In the genomic region with DNA sequence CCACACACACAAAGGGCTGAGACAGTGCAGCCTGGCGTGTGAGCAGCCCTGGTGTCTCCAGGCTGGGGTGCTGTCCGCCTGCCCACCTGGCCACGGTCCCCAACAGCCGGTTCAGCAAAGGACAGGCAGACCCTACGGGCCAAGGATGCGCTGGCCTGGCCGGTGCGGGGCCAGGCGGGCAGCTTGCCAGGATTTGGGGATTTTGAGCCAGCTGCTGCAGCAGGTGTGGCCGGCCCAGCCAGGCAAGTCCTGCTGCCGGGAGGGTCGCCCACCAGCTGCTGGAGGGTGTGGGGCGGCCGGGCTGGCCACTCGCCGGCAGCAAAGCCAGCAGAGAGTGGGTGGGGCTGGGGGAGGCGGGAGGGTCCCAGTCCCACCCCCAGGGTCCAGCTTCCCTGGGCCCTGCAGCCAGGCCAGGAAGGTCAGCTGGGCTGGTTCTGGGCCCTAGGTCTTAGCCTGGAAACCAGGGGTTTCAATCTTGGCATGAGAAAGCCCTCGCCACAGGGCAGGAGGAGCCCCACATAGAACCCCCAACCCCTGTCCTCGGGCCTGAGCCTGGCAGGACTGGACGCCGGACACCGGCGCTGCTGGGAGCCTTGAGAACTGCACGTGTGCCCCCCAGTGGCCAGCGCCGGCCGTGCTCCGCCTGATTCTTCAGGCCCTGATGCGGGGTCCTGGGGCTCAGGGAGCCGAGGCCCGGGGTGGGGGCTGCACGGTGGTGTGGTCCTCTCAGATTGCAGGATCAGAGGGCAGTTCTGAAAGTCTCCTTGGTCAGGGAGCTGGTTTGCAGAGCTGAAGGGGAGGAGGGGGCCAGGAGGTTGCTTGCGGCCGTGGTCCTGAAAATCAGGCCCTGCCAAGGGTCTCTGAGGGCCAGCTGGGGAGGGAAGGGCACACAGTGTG, we compare ENCODE assay signal across 8 cellular contexts. TPM values are rescaled to one million over a fixed set of nuclear protein-coding genes. Genes with fewer than 3 reads are reported as not detected.
DNase-seq lines count a peak whose midpoint lies in the region; ATAC-seq and TF ChIP-seq lines count a peak whose summit lies in the region.

No MANE protein-coding gene starts in this region.

- peaks cover 40% of the 10 kb centered on the region for H3K4me1 ChIP-seq in BLaER1

- TF ChIP-seq CTCF in WTC11 (IDR thresholded peaks at IDR 0.05) (peak; percentile 73), endothelial cell (IDR thresholded peaks at IDR 0.05; ENCODE audit: unreplicated experiment) (peak; percentile 65), type B pancreatic cell (conservative IDR thresholded peaks at IDR 0.05) (peak; percentile 90)

- no peak overlapping the region for H3K9ac ChIP-seq in BLaER1

- peaks cover 15% of the 10 kb centered on the region for H3K27me3 ChIP-seq in BLaER1

- H3K9me3 Mint-ChIP-seq in WTC11 (peaks cover 6% of the 10 kb centered on the region), endothelial cell (ENCODE audit: unreplicated experiment) (no peaks in the 10 kb centered on the region), type B pancreatic cell (peaks cover 5% of the 10 kb centered on the region)
- peaks cover 3% of the 10 kb centered on the region for H3K9me3 Mint-ChIP-seq in stimulated activated memory B cell treated with anti-CD40 and anti-IgM and Interleukin-4, amounts not matched to agents 10 μg/mL and 1 μg/mL and 100 μg/mL, for 72 hours

- H3K27me3 Mint-ChIP-seq in WTC11 (ENCODE audit: low read depth) (peaks cover 5% of the 10 kb centered on the region), endothelial cell (ENCODE audit: unreplicated experiment) (peaks cover 3% of the 10 kb centered on the region), type B pancreatic cell (no peaks in the 10 kb centered on the region)
- H3K27me3 Mint-ChIP-seq in stimulated activated memory B cell treated with anti-CD40 and anti-IgM and Interleukin-4, amounts not matched to agents 10 μg/mL and 1 μg/mL and 100 μg/mL, for 72 hours, result peaks cover 52% of the 10 kb centered on the region

- no peak overlapping the region for H3K27ac ChIP-seq in BLaER1

- peaks cover 31% of the 10 kb centered on the region for H3K9me3 ChIP-seq in BLaER1

- CTCF ChIA-PET in WTC11 (lab: Charles Lee), result interaction anchor here (0.6 to 5.2 kb wide), 18 partner anchors 16 to 949 kb away, joined by 3 to 97 read pairs (median 4); a partner anchor contains a TSS

- peaks cover 4% of the 10 kb centered on the region; the same call in 1 of the 2 replicates for H4K20me1 ChIP-seq in BLaER1

- no peak overlapping the region for H3K27ac Mint-ChIP-seq in WTC11
- no peak overlapping the region for H3K27ac Mint-ChIP-seq in endothelial cell (ENCODE audit: unreplicated experiment)
- H3K27ac Mint-ChIP-seq in type B pancreatic cell, result no peak overlapping the region
- no peak overlapping the region for H3K27ac Mint-ChIP-seq in stimulated activated memory B cell treated with anti-CD40 and anti-IgM and Interleukin-4, amounts not matched to agents 10 μg/mL and 1 μg/mL and 100 μg/mL, for 72 hours

- H3K4me3 Mint-ChIP-seq in WTC11 (no peak overlapping the region), endothelial cell (ENCODE audit: unreplicated experiment) (no peak overlapping the region), type B pancreatic cell (no peak overlapping the region)
- no peak overlapping the region for H3K4me3 Mint-ChIP-seq in stimulated activated memory B cell treated with anti-CD40 and anti-IgM and Interleukin-4, amounts not matched to agents 10 μg/mL and 1 μg/mL and 100 μg/mL, for 72 hours

- H3K4me1 Mint-ChIP-seq in WTC11, result no peaks in the 10 kb centered on the region
- no peaks in the 10 kb centered on the region for H3K4me1 Mint-ChIP-seq in endothelial cell (ENCODE audit: unreplicated experiment)
- no peaks in the 10 kb centered on the region for H3K4me1 Mint-ChIP-seq in type B pancreatic cell (ENCODE audit: unreplicated experiment)
- no peaks in the 10 kb centered on the region for H3K4me1 Mint-ChIP-seq in stimulated activated memory B cell treated with anti-CD40 and anti-IgM and Interleukin-4, amounts not matched to agents 10 μg/mL and 1 μg/mL and 100 μg/mL, for 72 hours

- peak; percentile 23 for DNase-seq in H4 (ENCODE audit: low spot score)
- peak; percentile 88 for DNase-seq in WTC11 (ENCODE audit: low spot score)
- peak; percentile 85 for DNase-seq in endothelial cell (ENCODE audit: low spot score)
- DNase-seq in middle frontal gyrus (ENCODE audit: extremely low spot score, low spot score), result peak; percentile 51
- no peak for DNase-seq in type B pancreatic cell (ENCODE audit: extremely low spot score, unreplicated experiment)

- POLR2A ChIA-PET in WTC11 (lab: Charles Lee), result no interaction called here

- no peaks in the 10 kb centered on the region for H3K36me3 ChIP-seq in BLaER1

- H3K4me3 ChIP-seq in BLaER1, result no peak overlapping the region

- H3K36me3 Mint-ChIP-seq in WTC11 (peaks cover 4% of the 10 kb centered on the region; the same call in 1 of the 2 replicates), endothelial cell (ENCODE audit: low read depth, unreplicated experiment) (peaks cover 4% of the 10 kb centered on the region), type B pancreatic cell (no peaks in the 10 kb centered on the region)
- no peaks in the 10 kb centered on the region for H3K36me3 Mint-ChIP-seq in stimulated activated memory B cell treated with anti-CD40 and anti-IgM and Interleukin-4, amounts not matched to agents 10 μg/mL and 1 μg/mL and 100 μg/mL, for 72 hours

- ATAC-seq in WTC11 (peak; percentile 87), HG03342 (IDR thresholded peaks at IDR 0.05; ENCODE audit: unreplicated experiment) (no peak)
- no peak for ATAC-seq in stimulated activated memory B cell treated with anti-CD40 and anti-IgM and Interleukin-4, amounts not matched to agents 10 μg/mL and 1 μg/mL and 100 μg/mL, for 72 hours

- peak overlapping the region; percentile 72 for H3K4me2 ChIP-seq in BLaER1

TF ChIP-seq in WTC11, 78 proteins besides CTCF, POLR2A, EP300 and RAD21:
- TF ChIP-seq ZNF671 (CRISPR knock-in tag; IDR thresholded peaks at IDR 0.05) (no peak), CBFB (CRISPR knock-in tag; IDR thresholded peaks at IDR 0.05; ENCODE audit: low read depth) (no peak), GTF2I (CRISPR knock-in tag; conservative IDR thresholded peaks at IDR 0.05) (no peak), EMX1 (CRISPR knock-in tag; IDR thresholded peaks at IDR 0.05) (no peak), NR2C2 (CRISPR knock-in tag; IDR thresholded peaks at IDR 0.05) (no peak)
- TF ChIP-seq, protein P1, sequence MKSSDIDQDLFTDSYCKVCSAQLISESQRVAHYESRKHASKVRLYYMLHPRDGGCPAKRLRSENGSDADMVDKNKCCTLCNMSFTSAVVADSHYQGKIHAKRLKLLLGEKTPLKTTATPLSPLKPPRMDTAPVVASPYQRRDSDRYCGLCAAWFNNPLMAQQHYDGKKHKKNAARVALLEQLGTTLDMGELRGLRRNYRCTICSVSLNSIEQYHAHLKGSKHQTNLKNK (CRISPR knock-in tag; IDR thresholded peaks at IDR 0.05), result no peak
- TF ChIP-seq, protein P2, sequence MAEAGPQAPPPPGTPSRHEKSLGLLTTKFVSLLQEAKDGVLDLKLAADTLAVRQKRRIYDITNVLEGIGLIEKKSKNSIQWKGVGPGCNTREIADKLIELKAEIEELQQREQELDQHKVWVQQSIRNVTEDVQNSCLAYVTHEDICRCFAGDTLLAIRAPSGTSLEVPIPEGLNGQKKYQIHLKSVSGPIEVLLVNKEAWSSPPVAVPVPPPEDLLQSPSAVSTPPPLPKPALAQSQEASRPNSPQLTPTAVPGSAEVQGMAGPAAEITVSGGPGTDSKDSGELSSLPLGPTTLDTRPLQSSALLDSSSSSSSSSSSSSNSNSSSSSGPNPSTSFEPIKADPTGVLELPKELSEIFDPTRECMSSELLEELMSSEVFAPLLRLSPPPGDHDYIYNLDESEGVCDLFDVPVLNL (CRISPR knock-in tag; IDR thresholded peaks at IDR 0.05; ENCODE audit: borderline replicate concordance, low read depth), result no peak

RNA-seq across cellular contexts. Expression of a gene that starts 17.6 kb away (rescaled TPM):
- not detected in 2 replicates for total RNA-seq in H4 (2014; rRNA removed; shearing (Covaris generic))
- 0.61 to 0.85 TPM (median 0.78 TPM) in 3 replicates for total RNA-seq in WTC11 (2021)
- not detected for total RNA-seq in endothelial cell (ENCODE audit: unreplicated experiment)
- total RNA-seq in type B pancreatic cell (ENCODE audit: low replicate concordance), result 0.43 and 1.8 TPM in 2 replicates

RNA-seq across cellular contexts. Expression of a gene that starts 41.1 kb away (rescaled TPM):
- not detected in 2 replicates for total RNA-seq in H4 (2014; rRNA removed; shearing (Covaris generic))
- 0.13 to 0.16 TPM in 2 of 3 replicates, not detected in the other for total RNA-seq in WTC11 (2021)
- total RNA-seq in endothelial cell (ENCODE audit: unreplicated experiment), result not detected
- total RNA-seq in type B pancreatic cell (ENCODE audit: low replicate concordance), result not detected in 2 replicates
